Comparison of ENCODE assay signal across 10 cellular contexts in genomic region chr17:31541559-31541958, GRCh38.
DNase-seq lines count a peak whose midpoint lies in the region; ATAC-seq and TF ChIP-seq lines count a peak whose summit lies in the region.
"Had no signal": no experiment of that assay in that cellular context is flagged by ENCODE, and none has a peak within 500 bp of the region (broad histone marks: within the 10 kb centered on the region; RNA-seq: fewer than 3 reads in every experiment).

No MANE protein-coding gene starts in this region.

- POLR2A ChIA-PET in A673 (lab: Charles Lee; ENCODE audit: low non-redundant PET): no interaction called here
- POLR2A ChIA-PET in activated CD4-positive, alpha-beta memory T cell treated with anti-CD3 and anti-CD28 coated beads, Interleukin-2, amount 10 ng/mL, durations not matched to agents 7 days and 5 days (lab: Charles Lee): interaction anchor here (1.1 to 1.3 kb wide), 2 partner anchors 8 to 32 kb away, joined by 3 to 5 read pairs; no protein-coding TSS in a partner anchor

- intact Hi-C loops in A673 (cut with micrococcal nuclease; ENCODE audit: unreplicated experiment): no loop called here

- TF ChIP-seq CTCF in A673 (conservative IDR thresholded peaks at IDR 0.05; ENCODE audit: low read depth, low read length) (no peak), chondrocyte (IDR thresholded peaks at IDR 0.05) (peak; percentile 21)

- ATAC-seq in HG02852 (IDR thresholded peaks at IDR 0.05; ENCODE audit: unreplicated experiment): no peak

- H3K27me3 Mint-ChIP-seq in chondrocyte (ENCODE audit: low read depth): no peaks in the 10 kb centered on the region
- no peaks in the 10 kb centered on the region for H3K27me3 Mint-ChIP-seq in activated CD4-positive, alpha-beta memory T cell treated with anti-CD3 and anti-CD28 coated beads, Interleukin-2, amount 10 ng/mL, durations not matched to agents 7 days and 5 days
- H3K27me3 Mint-ChIP-seq: central memory CD8-positive, alpha-beta T cell had no signal

- no peak overlapping the region for H3K4me3 Mint-ChIP-seq in chondrocyte (ENCODE audit: unreplicated experiment)
- no peak overlapping the region for H3K4me3 Mint-ChIP-seq in activated CD4-positive, alpha-beta memory T cell treated with anti-CD3 and anti-CD28 coated beads, Interleukin-2, amount 10 ng/mL, durations not matched to agents 7 days and 5 days
- H3K4me3 Mint-ChIP-seq: central memory CD8-positive, alpha-beta T cell had no signal

- H3K4me1 ChIP-seq in A673 (ENCODE audit: insufficient read depth, low read length, poor library complexity, severe bottlenecking): no peaks in the 10 kb centered on the region

- BruUV-seq in A673 (replicated peaks; lab: Mats Ljungman, UMichigan): no TSS peak

- H3K27me3 ChIP-seq in A673 (replicated peaks; ENCODE audit: insufficient read depth, low read depth, low read length, poor library complexity): no peaks in the 10 kb centered on the region

- H3K4me1 Mint-ChIP-seq in chondrocyte (ENCODE audit: low read depth): peaks cover 4% of the 10 kb centered on the region
- no peaks in the 10 kb centered on the region for H3K4me1 Mint-ChIP-seq in activated CD4-positive, alpha-beta memory T cell treated with anti-CD3 and anti-CD28 coated beads, Interleukin-2, amount 10 ng/mL, durations not matched to agents 7 days and 5 days
- H3K4me1 Mint-ChIP-seq: central memory CD8-positive, alpha-beta T cell had no signal

- no peak overlapping the region for H3K27ac ChIP-seq in A673 (ENCODE audit: low read depth, low read length, poor library complexity, severe bottlenecking)
- H3K27ac ChIP-seq: SK-N-MC had no signal

- no peaks in the 10 kb centered on the region for H3K9me3 Mint-ChIP-seq in chondrocyte (ENCODE audit: low read depth)
- H3K9me3 Mint-ChIP-seq in activated CD4-positive, alpha-beta memory T cell treated with anti-CD3 and anti-CD28 coated beads, Interleukin-2, amount 10 ng/mL, durations not matched to agents 7 days and 5 days: no peaks in the 10 kb centered on the region
- H3K9me3 Mint-ChIP-seq: central memory CD8-positive, alpha-beta T cell had no signal

- no peaks in the 10 kb centered on the region for H3K9me3 ChIP-seq in A673 (ENCODE audit: low read depth, low read length, poor library complexity, severe bottlenecking)

- H3K4me3 ChIP-seq in A673 (ENCODE audit: low read depth, low read length, poor library complexity, severe bottlenecking): no peak overlapping the region
- H3K4me3 ChIP-seq: SK-N-MC had no signal

- H3K27ac Mint-ChIP-seq in chondrocyte (ENCODE audit: unreplicated experiment): no peak overlapping the region
- H3K27ac Mint-ChIP-seq in activated CD4-positive, alpha-beta memory T cell treated with anti-CD3 and anti-CD28 coated beads, Interleukin-2, amount 10 ng/mL, durations not matched to agents 7 days and 5 days: no peak overlapping the region

- DNase-seq in A673 (ENCODE audit: low spot score) (peak; percentile 14), D341Med (ENCODE audit: low spot score) (peak; percentile 62), NAMALWA (ENCODE audit: low spot score) (peak; percentile 61), chondrocyte (ENCODE audit: low spot score) (no peak), mucosa of gallbladder (ENCODE audit: low spot score) (no peak)
- no peak for DNase-seq in stimulated activated CD4-positive, alpha-beta T cell treated with anti-CD3 and anti-CD28 coated beads, Interleukin-1b, Interleukin-23, amount 100 ng/mL, for 48 hours
- no peak for DNase-seq in activated CD4-positive, alpha-beta memory T cell treated with anti-CD3 and anti-CD28 coated beads, Interleukin-2, amount 10 ng/mL, durations not matched to agents 7 days and 5 days

- CTCF ChIA-PET in A673 (lab: Charles Lee): no interaction called here
- CTCF ChIA-PET in activated CD4-positive, alpha-beta memory T cell treated with anti-CD3 and anti-CD28 coated beads, Interleukin-2, amount 10 ng/mL, durations not matched to agents 7 days and 5 days (lab: Charles Lee): no interaction called here

- no peaks in the 10 kb centered on the region for H3K36me3 Mint-ChIP-seq in chondrocyte (ENCODE audit: low read depth)
- H3K36me3 Mint-ChIP-seq in activated CD4-positive, alpha-beta memory T cell treated with anti-CD3 and anti-CD28 coated beads, Interleukin-2, amount 10 ng/mL, durations not matched to agents 7 days and 5 days (ENCODE audit: low read depth): no peaks in the 10 kb centered on the region

- H3K36me3 ChIP-seq in A673 (ENCODE audit: insufficient read depth, low read length, poor library complexity, severe bottlenecking): no peaks in the 10 kb centered on the region

Comparison
In these comparisons a context has a peak if more than half of its experiments do, and no peak if none do; other contexts are left out.
1. DNase-seq: peak in A673 (single experiment), D341Med (single experiment) and NAMALWA (single experiment); none in chondrocyte (single experiment), stimulated activated CD4-positive, alpha-beta T cell treated with anti-CD3 and anti-CD28 coated beads, Interleukin-1b, Interleukin-23, amount 100 ng/mL, for 48 hours (single experiment), mucosa of gallbladder (single experiment) and activated CD4-positive, alpha-beta memory T cell treated with anti-CD3 and anti-CD28 coated beads, Interleukin-2, amount 10 ng/mL, durations not matched to agents 7 days and 5 days (single experiment).